Comparison of ENCODE assay signal across 1 cellular context in the genomic region with DNA sequence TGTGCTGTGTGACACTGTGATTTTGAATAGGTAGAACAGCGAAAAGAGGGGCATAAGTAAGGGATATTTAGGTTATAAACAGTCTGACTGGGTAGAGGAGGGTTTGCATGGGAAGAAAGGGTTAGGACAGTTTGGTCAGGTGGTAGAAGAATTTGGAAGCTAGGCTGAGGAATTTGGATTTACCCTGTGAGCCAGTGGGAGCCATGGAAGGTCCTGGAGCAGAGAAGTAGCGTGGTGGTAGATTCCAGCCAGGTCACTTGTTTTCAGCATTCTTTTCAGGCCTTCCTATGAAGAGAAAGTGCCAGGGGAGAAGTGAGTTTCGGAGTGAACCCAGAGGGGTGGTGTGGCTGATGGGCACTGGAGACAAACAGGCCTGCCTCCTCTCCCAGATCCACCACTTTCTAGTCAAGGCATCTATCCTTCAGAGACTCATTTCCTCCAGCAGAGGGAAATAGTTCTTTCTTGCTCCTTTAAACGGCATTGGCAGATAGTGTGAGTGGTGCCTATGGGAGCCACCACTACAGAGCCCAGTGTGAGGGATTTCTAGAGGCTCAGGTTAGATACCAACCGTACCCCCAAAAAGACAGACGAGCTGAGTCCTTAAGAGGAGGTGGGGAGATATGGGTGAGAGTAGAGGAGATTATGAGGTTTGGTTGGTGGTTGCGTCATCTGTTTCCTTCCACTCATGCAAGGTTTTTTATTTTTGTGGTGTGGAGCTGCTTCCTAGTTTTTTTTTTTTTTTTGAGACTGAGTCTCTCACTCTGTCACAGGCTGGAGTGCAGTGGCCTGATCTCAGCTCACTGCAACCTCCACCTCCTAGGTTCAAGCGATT.
TF ChIP-seq lines count a peak whose summit lies in the region.

No MANE protein-coding gene starts in this region.

TF ChIP-seq in K562, 482 proteins besides CTCF, POLR2A, EP300 and RAD21 (continues in another document):
- TF ChIP-seq NR1H2 (CRISPR knock-in tag; IDR thresholded peaks at IDR 0.05) = no peak
- no peak for TF ChIP-seq ELF2 (CRISPR knock-in tag; IDR thresholded peaks at IDR 0.05)
- TF ChIP-seq CEBPB (tag; IDR thresholded peaks at IDR 0.05) = peak; percentile 82
- no peak for TF ChIP-seq RBM17 (IDR thresholded peaks at IDR 0.05; ENCODE audit: borderline replicate concordance, low read depth, low read length)
- no peak for TF ChIP-seq ZBTB43 (CRISPR knock-in tag; IDR thresholded peaks at IDR 0.05)
- no peak for TF ChIP-seq HLTF (IDR thresholded peaks at IDR 0.05)
- TF ChIP-seq ZZZ3 (IDR thresholded peaks at IDR 0.05) = no peak
- TF ChIP-seq SMC3 (conservative IDR thresholded peaks at IDR 0.05; ENCODE audit: insufficient read depth, low read depth, low read length) = no peak
- no peak for TF ChIP-seq JUNB (CRISPR knock-in tag; conservative IDR thresholded peaks at IDR 0.05)
- TF ChIP-seq LARP7 (IDR thresholded peaks at IDR 0.05) = no peak
- TF ChIP-seq, protein P1, sequence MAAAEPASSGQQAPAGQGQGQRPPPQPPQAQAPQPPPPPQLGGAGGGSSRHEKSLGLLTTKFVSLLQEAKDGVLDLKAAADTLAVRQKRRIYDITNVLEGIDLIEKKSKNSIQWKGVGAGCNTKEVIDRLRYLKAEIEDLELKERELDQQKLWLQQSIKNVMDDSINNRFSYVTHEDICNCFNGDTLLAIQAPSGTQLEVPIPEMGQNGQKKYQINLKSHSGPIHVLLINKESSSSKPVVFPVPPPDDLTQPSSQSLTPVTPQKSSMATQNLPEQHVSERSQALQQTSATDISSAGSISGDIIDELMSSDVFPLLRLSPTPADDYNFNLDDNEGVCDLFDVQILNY (CRISPR knock-in tag; IDR thresholded peaks at IDR 0.05) = no peak
- no peak for TF ChIP-seq NELFE (IDR thresholded peaks at IDR 0.05; ENCODE audit: insufficient read depth, insufficient read length)
- TF ChIP-seq HOMEZ (CRISPR knock-in tag; IDR thresholded peaks at IDR 0.05) = no peak
- no peak for TF ChIP-seq TEAD1 (CRISPR knock-in tag; IDR thresholded peaks at IDR 0.05)
- TF ChIP-seq ATF3 (IDR thresholded peaks at IDR 0.05) = peak; percentile 62; the same call in 1 of the 2 replicates
- TF ChIP-seq ATF3 (CRISPR knock-in tag; conservative IDR thresholded peaks at IDR 0.05) = no peak
- TF ChIP-seq C11orf30 (IDR thresholded peaks at IDR 0.05; ENCODE audit: low read depth) = no peak
- TF ChIP-seq RREB1 (CRISPR knock-in tag; IDR thresholded peaks at IDR 0.05) = no peak
- no peak for TF ChIP-seq TBP (optimal IDR thresholded peaks at IDR 0.05; ENCODE audit: low read depth, low read length)
- no peak for TF ChIP-seq ZNF592 (IDR thresholded peaks at IDR 0.05)
- no peak for TF ChIP-seq GABPB1 (CRISPR knock-in tag; IDR thresholded peaks at IDR 0.05)
- TF ChIP-seq ZNF384 (IDR thresholded peaks at IDR 0.05; ENCODE audit: low read depth, low read length) = no peak
- TF ChIP-seq PATZ1 (CRISPR knock-in tag; IDR thresholded peaks at IDR 0.05; ENCODE audit: borderline replicate concordance) = no peak
- no peak for TF ChIP-seq ZEB2 (IDR thresholded peaks at IDR 0.05)
- peak; percentile 37 for TF ChIP-seq RBM25 (IDR thresholded peaks at IDR 0.05; ENCODE audit: low read depth, low read length, severe bottlenecking)
- no peak for TF ChIP-seq HCFC1 (IDR thresholded peaks at IDR 0.05; ENCODE audit: low read depth, low read length)
- no peak for TF ChIP-seq ARID2 (IDR thresholded peaks at IDR 0.05)
- TF ChIP-seq, protein P2, sequence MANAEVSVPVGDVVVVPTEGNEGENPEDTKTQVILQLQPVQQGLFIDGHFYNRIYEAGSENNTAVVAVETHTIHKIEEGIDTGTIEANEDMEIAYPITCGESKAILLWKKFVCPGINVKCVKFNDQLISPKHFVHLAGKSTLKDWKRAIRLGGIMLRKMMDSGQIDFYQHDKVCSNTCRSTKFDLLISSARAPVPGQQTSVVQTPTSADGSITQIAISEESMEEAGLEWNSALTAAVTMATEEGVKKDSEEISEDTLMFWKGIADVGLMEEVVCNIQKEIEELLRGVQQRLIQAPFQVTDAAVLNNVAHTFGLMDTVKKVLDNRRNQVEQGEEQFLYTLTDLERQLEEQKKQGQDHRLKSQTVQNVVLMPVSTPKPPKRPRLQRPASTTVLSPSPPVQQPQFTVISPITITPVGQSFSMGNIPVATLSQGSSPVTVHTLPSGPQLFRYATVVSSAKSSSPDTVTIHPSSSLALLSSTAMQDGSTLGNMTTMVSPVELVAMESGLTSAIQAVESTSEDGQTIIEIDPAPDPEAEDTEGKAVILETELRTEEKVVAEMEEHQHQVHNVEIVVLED (CRISPR knock-in tag; IDR thresholded peaks at IDR 0.05) = no peak
- TF ChIP-seq MAFK (IDR thresholded peaks at IDR 0.05; ENCODE audit: low read length) = no peak
- TF ChIP-seq, protein P3, sequence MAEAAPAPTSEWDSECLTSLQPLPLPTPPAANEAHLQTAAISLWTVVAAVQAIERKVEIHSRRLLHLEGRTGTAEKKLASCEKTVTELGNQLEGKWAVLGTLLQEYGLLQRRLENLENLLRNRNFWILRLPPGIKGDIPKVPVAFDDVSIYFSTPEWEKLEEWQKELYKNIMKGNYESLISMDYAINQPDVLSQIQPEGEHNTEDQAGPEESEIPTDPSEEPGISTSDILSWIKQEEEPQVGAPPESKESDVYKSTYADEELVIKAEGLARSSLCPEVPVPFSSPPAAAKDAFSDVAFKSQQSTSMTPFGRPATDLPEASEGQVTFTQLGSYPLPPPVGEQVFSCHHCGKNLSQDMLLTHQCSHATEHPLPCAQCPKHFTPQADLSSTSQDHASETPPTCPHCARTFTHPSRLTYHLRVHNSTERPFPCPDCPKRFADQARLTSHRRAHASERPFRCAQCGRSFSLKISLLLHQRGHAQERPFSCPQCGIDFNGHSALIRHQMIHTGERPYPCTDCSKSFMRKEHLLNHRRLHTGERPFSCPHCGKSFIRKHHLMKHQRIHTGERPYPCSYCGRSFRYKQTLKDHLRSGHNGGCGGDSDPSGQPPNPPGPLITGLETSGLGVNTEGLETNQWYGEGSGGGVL (CRISPR knock-in tag; IDR thresholded peaks at IDR 0.05) = no peak
- no peak for TF ChIP-seq FOXA3 (CRISPR knock-in tag; conservative IDR thresholded peaks at IDR 0.05 in 1 of 2, IDR thresholded peaks at IDR 0.05 in 1 of 2)
- no peak for TF ChIP-seq FOXP1 (CRISPR knock-in tag; IDR thresholded peaks at IDR 0.05)
- TF ChIP-seq RHOXF2B (CRISPR knock-in tag; conservative IDR thresholded peaks at IDR 0.05) = no peak
- TF ChIP-seq MXD1 (CRISPR knock-in tag; IDR thresholded peaks at IDR 0.05; ENCODE audit: borderline replicate concordance, poor library complexity, severe bottlenecking) = no peak
- TF ChIP-seq ZNF408 (CRISPR knock-in tag; IDR thresholded peaks at IDR 0.05; ENCODE audit: low read depth) = no peak
